ENCODE assay signal across 9 cellular contexts in genomic region chrX:69503228-69503834, GRCh38. TPM values are rescaled to one million over a fixed set of nuclear protein-coding genes. Genes with fewer than 3 reads are reported as not detected.
DNase-seq lines count a peak whose midpoint lies in the region; TF ChIP-seq lines count a peak whose summit lies in the region.
"Had no signal": no experiment of that assay in that cellular context is flagged by ENCODE, and none has a peak within 500 bp of the region (broad histone marks: within the 10 kb centered on the region; RNA-seq: fewer than 3 reads in every experiment).

No MANE protein-coding gene starts in this region.

- peaks cover 25% of the 10 kb centered on the region for H3K27me3 ChIP-seq in HUES64 (ENCODE audit: insufficient read depth, low read length)
- peaks cover 14% of the 10 kb centered on the region for H3K27me3 ChIP-seq in SK-N-SH (ENCODE audit: insufficient read depth)
- H3K27me3 ChIP-seq in tibial artery = peaks cover 0 to 24% of the 10 kb centered on the region in 2 donors

- H3K9ac ChIP-seq in HUES64 (ENCODE audit: low read depth, low read length) = no peak overlapping the region
- no peak overlapping the region for H3K9ac ChIP-seq in SK-N-SH

- DNase-seq in AG09319 (ENCODE audit: extremely low read depth, low read depth) (no peak), SK-N-SH (peak; percentile 71), type B pancreatic cell (ENCODE audit: extremely low spot score, unreplicated experiment) (no peak), tibial artery (no peak), T-helper 2 cell (no peak)
- DNase-seq in activated CD8-positive, alpha-beta memory T cell treated with anti-CD3 and anti-CD28 coated beads, Interleukin-2, amount 50 U/mL, for 4 hours = no peak

- peak overlapping the region; percentile 86 for H3K4me3 Mint-ChIP-seq in type B pancreatic cell

- TF ChIP-seq CTCF in AG09319 (IDR thresholded peaks at IDR 0.05; ENCODE audit: low read depth, low read length) (peak; percentile 13), SK-N-SH (IDR thresholded peaks at IDR 0.05) (peak; percentile 35), type B pancreatic cell (conservative IDR thresholded peaks at IDR 0.05) (peak; percentile 72), tibial artery (IDR thresholded peaks at IDR 0.05) (no peak)

- POLR2A ChIA-PET in SK-N-SH (lab: Yijun Ruan, JAX) = no interaction called here

- no peaks in the 10 kb centered on the region for H3K9me3 ChIP-seq in HUES64 (ENCODE audit: insufficient read depth, low read depth, low read length)
- no peaks in the 10 kb centered on the region for H3K9me3 ChIP-seq in SK-N-SH
- peaks cover 0 to 14% (median 0%) of the 10 kb centered on the region in 3 donors for H3K9me3 ChIP-seq in tibial artery

- peaks cover 18% of the 10 kb centered on the region for H3K27me3 Mint-ChIP-seq in type B pancreatic cell

- no peaks in the 10 kb centered on the region for H3K36me3 Mint-ChIP-seq in type B pancreatic cell

- H3K27ac Mint-ChIP-seq in type B pancreatic cell = no peak overlapping the region

- TF ChIP-seq EP300 in SK-N-SH (IDR thresholded peaks at IDR 0.05; ENCODE audit: borderline replicate concordance in 1 of 2, low read depth in 1 of 2, low read length in 1 of 2) = no peak

- 28% methylated on average over 6 of the region's 18 CpGs for WGBS in HUES64
- 23% methylated on average over 9 of the region's 18 CpGs for WGBS in SK-N-SH (ENCODE audit: low lambda C conversion rate)

- CTCF ChIA-PET in SK-N-SH (lab: Yijun Ruan, JAX) = interaction anchor here (0.6 to 3.6 kb wide), 9 partner anchors 10 to 630 kb away, joined by 3 to 17 read pairs (median 3); partner anchors contain the start of gene IGBP1

- intact Hi-C loops in tibial artery (cut with DNase I; ENCODE audit: low total_unique reads) = no loop called here

- H3K4me2 ChIP-seq in SK-N-SH = 0 out of 2 replicates have a peak overlapping the region, but pooled peaks have one; percentile 68

- H3K9me3 Mint-ChIP-seq in type B pancreatic cell = no peaks in the 10 kb centered on the region

- peaks cover 6% of the 10 kb centered on the region; the same call in 1 of the 2 replicates for H4K20me1 ChIP-seq in SK-N-SH (ENCODE audit: insufficient read depth)

- TF ChIP-seq RAD21 in SK-N-SH (IDR thresholded peaks at IDR 0.05; ENCODE audit: low read length) = peak; percentile 23; the same call in 1 of the 2 replicates

- no peaks in the 10 kb centered on the region for H3K9me2 ChIP-seq in SK-N-SH

- no peaks in the 10 kb centered on the region for H3K79me2 ChIP-seq in SK-N-SH (ENCODE audit: insufficient read depth)

- H3K36me3 ChIP-seq in HUES64 (ENCODE audit: insufficient read depth, low read length) = no peaks in the 10 kb centered on the region; the same call in 1 of the 2 replicates
- no peaks in the 10 kb centered on the region for H3K36me3 ChIP-seq in SK-N-SH (replicated peaks in 1 of 2; ENCODE audit: control insufficient read depth in 1 of 2, insufficient read depth in 2 of 2, low read length in 1 of 2)
- H3K36me3 ChIP-seq in tibial artery = no peaks in the 10 kb centered on the region

- peak overlapping the region; percentile 73 for H3K4me3 ChIP-seq in HUES64 (ENCODE audit: low read length)
- H3K4me3 ChIP-seq in SK-N-SH (ENCODE audit: low read depth in 2 of 2, low read length in 1 of 2) = peak overlapping the region in 1 of 2 experiments; percentile 44; a peak in 1 of 4 replicates
- peak overlapping the region; percentile 43 for H3K4me3 ChIP-seq in iPS-11a (ENCODE audit: low read depth, low read length)
- H3K4me3 ChIP-seq in tibial artery = peak overlapping the region in 1 of 2 donors; percentile 53

- H2AFZ ChIP-seq in SK-N-SH (ENCODE audit: low read depth) = no peak overlapping the region

- H3K4me1 ChIP-seq in HUES64 (ENCODE audit: insufficient read depth, low read length) (0 out of 2 replicates have a peak, but pooled peaks cover 8% of the 10 kb centered on the region), SK-N-SH (ENCODE audit: control insufficient read depth in 1 of 2, insufficient read depth in 2 of 2, low read depth in 1 of 2, low read length in 1 of 2) (no peaks in the 10 kb centered on the region; a peak in 1 of 4 replicates), tibial artery (peaks cover 0 to 11% (median 5%) of the 10 kb centered on the region in 4 donors)

- H3K27ac ChIP-seq in HUES64 (ENCODE audit: low read depth, low read length) (no peak overlapping the region; the same call in 1 of the 2 replicates), SK-N-SH (ENCODE audit: low read depth in 2 of 2, low read length in 1 of 2) (no peak overlapping the region; a peak in 1 of 4 replicates), tibial artery (no peak overlapping the region)

- no peaks in the 10 kb centered on the region for H3K4me1 Mint-ChIP-seq in type B pancreatic cell (ENCODE audit: unreplicated experiment)

- H3F3A ChIP-seq in SK-N-SH (replicated peaks; ENCODE audit: insufficient read depth) = no peaks in the 10 kb centered on the region

TF ChIP-seq in SK-N-SH, 30 proteins besides CTCF, POLR2A, EP300 and RAD21:
- TF ChIP-seq RXRA (IDR thresholded peaks at IDR 0.05; ENCODE audit: borderline replicate concordance, low read depth) (no peak), TAF1 (IDR thresholded peaks at IDR 0.05; ENCODE audit: borderline replicate concordance, low read depth, low read length) (no peak), MXI1 (IDR thresholded peaks at IDR 0.05; ENCODE audit: low read depth, low read length) (peak; percentile 71; the same call in 1 of the 2 replicates), USF1 (IDR thresholded peaks at IDR 0.05; ENCODE audit: borderline replicate concordance, low read depth) (no peak), SMC3 (IDR thresholded peaks at IDR 0.05; ENCODE audit: low read depth, low read length) (no peak), NRF1 (IDR thresholded peaks at IDR 0.05; ENCODE audit: low read depth, low read length) (no peak), CHD2 (IDR thresholded peaks at IDR 0.05; ENCODE audit: low read length, partially characterized antibody) (no peak)

RNA-seq across cellular contexts. Expression of gene NALF2, which starts 0.8 kb away (rescaled TPM):
- polyA plus RNA-seq in HUES64 (2013, experiment 1 of 2) = 10.2 TPM
- 9.4 TPM for polyA plus RNA-seq in HUES64 (2013, experiment 2 of 2)
- polyA plus RNA-seq in SK-N-SH (2012; rRNA removed) = 0.02 and 0.06 TPM in 2 replicates
- polyA plus RNA-seq in SK-N-SH (2012; cell fraction: cytosol; rRNA removed) = 0.03 and 0.05 TPM in 2 replicates
- polyA plus RNA-seq in SK-N-SH (2012; cell fraction: nucleus; rRNA removed) = not detected in 2 replicates
- 1.8 and 3.4 TPM in 2 replicates for total RNA-seq in type B pancreatic cell (ENCODE audit: low replicate concordance)
- total RNA-seq: skeletal muscle tissue had no signal

Comparison
In these comparisons a context has a peak if more than half of its experiments do, and no peak if none do; other contexts are left out.
1. CTCF ChIP-seq: peak in AG09319 (single experiment), SK-N-SH (single experiment) and type B pancreatic cell (single experiment); none in tibial artery (0 of 2).